8 cellular contexts compared by ENCODE assay signal in the genomic region with DNA sequence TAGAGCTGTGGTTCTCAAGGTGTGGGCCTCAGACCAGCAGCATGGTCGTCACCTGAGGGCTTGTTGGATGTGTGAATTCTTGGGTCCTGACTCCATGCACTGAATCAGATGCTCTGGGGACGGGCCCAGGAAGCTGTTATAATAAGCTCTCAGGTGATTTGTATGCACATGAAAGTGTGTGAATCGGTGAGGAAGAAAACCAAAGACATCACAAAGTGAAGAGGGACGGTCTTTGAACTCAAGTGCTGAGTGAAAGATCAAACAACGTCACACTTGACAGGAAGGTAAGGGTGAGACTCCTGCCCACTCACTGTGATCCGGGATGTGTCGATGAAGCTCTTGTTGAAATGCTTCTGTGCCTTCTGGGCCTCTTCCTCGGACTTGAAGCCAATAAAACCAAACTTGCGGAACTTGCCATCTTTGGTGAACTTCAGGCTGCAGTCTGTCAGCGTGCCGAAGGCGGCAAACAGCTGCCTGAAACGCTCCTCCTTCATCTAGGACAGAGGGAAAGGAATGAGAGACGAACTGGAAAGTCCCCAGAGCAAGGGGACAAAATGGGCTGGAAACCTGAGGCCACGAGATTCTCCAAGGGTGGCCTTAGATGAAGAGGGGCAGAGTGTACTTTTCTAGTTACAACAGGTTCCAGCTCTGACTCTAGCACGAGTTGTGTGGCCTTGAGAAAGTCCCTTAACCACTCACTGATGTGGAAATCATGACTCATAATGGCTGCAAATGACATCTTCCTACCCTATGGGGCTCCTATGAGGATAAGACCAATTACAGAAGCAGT. TPM values are rescaled to one million over a fixed set of nuclear protein-coding genes. Genes with fewer than 3 reads are reported as not detected.
DNase-seq lines count a peak whose midpoint lies in the region; ATAC-seq, FAIRE-seq and TF ChIP-seq lines count a peak whose summit lies in the region.

No MANE protein-coding gene starts in this region.

- TF ChIP-seq CTCF in HepG2 (CRISPR knock-in tag; IDR thresholded peaks at IDR 0.05) (no peak), right lobe of liver (IDR thresholded peaks at IDR 0.05) (no peak), upper lobe of left lung (IDR thresholded peaks at IDR 0.05) (no peak)

- H3K4me3 ChIP-seq in HepG2 (replicated peaks in 1 of 3; ENCODE audit: insufficient read depth in 1 of 3, low read depth in 2 of 3, low read length in 3 of 3), result no peak overlapping the region
- H3K4me3 ChIP-seq in right lobe of liver, result no peak overlapping the region
- no peak overlapping the region for H3K4me3 ChIP-seq in upper lobe of left lung

- peak overlapping the region; percentile 78 to 100 for H3K4me3 Mint-ChIP-seq in stimulated activated naive CD8-positive, alpha-beta T cell treated with anti-CD3 and anti-CD28 coated beads, Interleukin-15, amount 100 ng/mL, for 72 hours

- no peak for TF ChIP-seq RAD21 in HepG2 (CRISPR knock-in tag; IDR thresholded peaks at IDR 0.05)

- no TSS peak for BruUV-seq in HepG2 (replicated peaks; lab: Mats Ljungman, UMichigan)

- ATAC-seq in HepG2 (no peak), right lobe of liver (no peak), left lobe of liver (no peak), upper lobe of left lung (ENCODE audit: low FRiP score in 2 of 2) (no peak), GM21786 (IDR thresholded peaks at IDR 0.05; ENCODE audit: unreplicated experiment) (no peak)
- peak; percentile 87 for ATAC-seq in stimulated activated naive CD8-positive, alpha-beta T cell treated with anti-CD3 and anti-CD28 coated beads, Interleukin-15, amount 100 ng/mL, for 72 hours

- H3K9me3 ChIP-seq in HepG2 (ENCODE audit: low read length) (no peaks in the 10 kb centered on the region), right lobe of liver (no peaks in the 10 kb centered on the region), upper lobe of left lung (no peaks in the 10 kb centered on the region)

- H3K4me1 ChIP-seq in HepG2 (ENCODE audit: insufficient read depth, low read length), result peaks cover 26% of the 10 kb centered on the region
- H3K4me1 ChIP-seq in right lobe of liver, result peaks cover 0 to 11% (median 0%) of the 10 kb centered on the region in 4 donors
- H3K4me1 ChIP-seq in upper lobe of left lung, result peaks cover 10 to 21% (median 14%) of the 10 kb centered on the region in 4 donors

- H3K4me2 ChIP-seq in HepG2 (ENCODE audit: low read depth, low read length), result no peak overlapping the region

- H3K9ac ChIP-seq in HepG2 (ENCODE audit: insufficient read depth, low read depth, low read length), result no peak overlapping the region

- in situ Hi-C loops in HepG2 (cut with HindIII; ENCODE audit: extremely low pct_ligation_motif_present, low pct_unique_long_range_greater_than_20kb), result no loop called here

- H3K36me3 ChIP-seq in HepG2 (replicated peaks in 1 of 2; ENCODE audit: control insufficient read depth in 1 of 2, insufficient read depth in 2 of 2, low read length in 2 of 2) (peaks cover 36 to 57% of the 10 kb centered on the region in 2 experiments), right lobe of liver (peaks cover 0 to 38% (median 15%) of the 10 kb centered on the region in 4 donors), upper lobe of left lung (peaks cover 18 to 54% (median 52%) of the 10 kb centered on the region in 4 donors)

- no peak overlapping the region for H3K27ac ChIP-seq in HepG2 (ENCODE audit: extremely low read length, insufficient read depth, low read length)
- no peak overlapping the region for H3K27ac ChIP-seq in right lobe of liver
- no peak overlapping the region for H3K27ac ChIP-seq in epithelial cell of prostate
- H3K27ac ChIP-seq in upper lobe of left lung, result no peak overlapping the region

- peaks cover 61% of the 10 kb centered on the region for H3K4me1 Mint-ChIP-seq in stimulated activated naive CD8-positive, alpha-beta T cell treated with anti-CD3 and anti-CD28 coated beads, Interleukin-15, amount 100 ng/mL, for 72 hours

- no peaks in the 10 kb centered on the region for H3K27me3 ChIP-seq in HepG2 (ENCODE audit: control insufficient read depth in 1 of 2, insufficient read depth in 2 of 2, low read length in 2 of 2)
- no peaks in the 10 kb centered on the region for H3K27me3 ChIP-seq in right lobe of liver
- H3K27me3 ChIP-seq in upper lobe of left lung, result no peaks in the 10 kb centered on the region

- peaks cover 32% of the 10 kb centered on the region for H3K79me2 ChIP-seq in HepG2 (ENCODE audit: insufficient read depth, low read length)

- intact Hi-C loops in HepG2 (cut with micrococcal nuclease; ENCODE audit: unreplicated experiment) (no loop called here), right lobe of liver (cut with DNase I) (no loop called here)

- TF ChIP-seq EP300 in HepG2 (IDR thresholded peaks at IDR 0.05; ENCODE audit: low read depth in 2 of 2, low read length in 2 of 2), result no peak
- TF ChIP-seq EP300 in HepG2 (CRISPR knock-in tag; IDR thresholded peaks at IDR 0.05; ENCODE audit: borderline replicate concordance), result no peak
- TF ChIP-seq EP300 in upper lobe of left lung (IDR thresholded peaks at IDR 0.05), result no peak

- TF ChIP-seq POLR2A in HepG2 (IDR thresholded peaks at IDR 0.05; ENCODE audit: insufficient read depth in 1 of 2, low read depth in 2 of 2, low read length in 2 of 2) (no peak), right lobe of liver (IDR thresholded peaks at IDR 0.05) (no peak), upper lobe of left lung (IDR thresholded peaks at IDR 0.05) (no peak)

- H2AFZ ChIP-seq in HepG2 (ENCODE audit: low read length), result no peak overlapping the region

- 91% methylated on average over 16 of the region's 16 CpGs for WGBS in HepG2 (ENCODE audit: low lambda C conversion rate)
- WGBS in right lobe of liver (ENCODE audit: insufficient coverage, low coverage, low lambda C conversion rate, missing lambda C conversion rate), result 77% methylated on average over 15 of the region's 16 CpGs
- WGBS in upper lobe of left lung, 2 donors, result 79 to 82% methylated on average over 16 of the region's 16 CpGs

- POLR2A ChIA-PET in HepG2 (lab: Yijun Ruan, JAX), result no interaction called here

- H3K27ac Mint-ChIP-seq in stimulated activated naive CD8-positive, alpha-beta T cell treated with anti-CD3 and anti-CD28 coated beads, Interleukin-15, amount 100 ng/mL, for 72 hours, result peak overlapping the region; percentile 99

- no peaks in the 10 kb centered on the region for H3K27me3 Mint-ChIP-seq in stimulated activated naive CD8-positive, alpha-beta T cell treated with anti-CD3 and anti-CD28 coated beads, Interleukin-15, amount 100 ng/mL, for 72 hours

- CTCF ChIA-PET in HepG2 (lab: Yijun Ruan, JAX; ENCODE audit: low intra/inter-chr PET ratio, low total read pairs), result no interaction called here

- DNase-seq in HepG2 (ENCODE audit: low spot score) (peak; percentile 20), right lobe of liver (no peak), RPMI7951 (ENCODE audit: low read depth) (peak; percentile 23), epithelial cell of prostate (ENCODE audit: low read depth, low spot score) (peak; percentile 6), left lobe of liver (ENCODE audit: low spot score) (no peak), upper lobe of left lung (no peak)
- DNase-seq in stimulated activated naive CD8-positive, alpha-beta T cell treated with anti-CD3 and anti-CD28 coated beads, Interleukin-15, amount 100 ng/mL, for 72 hours, result peak; percentile 66 to 78

- FAIRE-seq in HepG2 (lab: Jason Lieb, UNC), result no peak

- no peaks in the 10 kb centered on the region for H4K20me1 ChIP-seq in HepG2 (ENCODE audit: insufficient read depth, low read length)

- H3K9me3 Mint-ChIP-seq in stimulated activated naive CD8-positive, alpha-beta T cell treated with anti-CD3 and anti-CD28 coated beads, Interleukin-15, amount 100 ng/mL, for 72 hours, result no peaks in the 10 kb centered on the region

TF ChIP-seq in HepG2, 621 proteins besides CTCF, POLR2A, EP300 and RAD21:
- TF ChIP-seq, protein P1, sequence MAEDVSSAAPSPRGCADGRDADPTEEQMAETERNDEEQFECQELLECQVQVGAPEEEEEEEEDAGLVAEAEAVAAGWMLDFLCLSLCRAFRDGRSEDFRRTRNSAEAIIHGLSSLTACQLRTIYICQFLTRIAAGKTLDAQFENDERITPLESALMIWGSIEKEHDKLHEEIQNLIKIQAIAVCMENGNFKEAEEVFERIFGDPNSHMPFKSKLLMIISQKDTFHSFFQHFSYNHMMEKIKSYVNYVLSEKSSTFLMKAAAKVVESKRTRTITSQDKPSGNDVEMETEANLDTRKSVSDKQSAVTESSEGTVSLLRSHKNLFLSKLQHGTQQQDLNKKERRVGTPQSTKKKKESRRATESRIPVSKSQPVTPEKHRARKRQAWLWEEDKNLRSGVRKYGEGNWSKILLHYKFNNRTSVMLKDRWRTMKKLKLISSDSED (CRISPR knock-in tag; IDR thresholded peaks at IDR 0.05), result no peak
- peak; percentile 38 for TF ChIP-seq FOSL2 (CRISPR knock-in tag; IDR thresholded peaks at IDR 0.05)
TF ChIP-seq in HepG2: peak in this region for 1.

RNA-seq across cellular contexts. Expression of a gene that starts 4.0 kb away (rescaled TPM):
- 26.5 and 32.2 TPM in 2 replicates for total RNA-seq in HepG2 (2016; rRNA removed; fragmentation: Illumina TruSeq; extraction: Trizol)
- 6.7 and 7.5 TPM in 2 replicates for total RNA-seq in HepG2 (2016; cell fraction: cytosol; rRNA removed; fragmentation: Illumina TruSeq; extraction: Trizol; ENCODE audit: low read depth)
- 24.9 and 31.0 TPM in 2 replicates for total RNA-seq in HepG2 (2016; cell fraction: insoluble cytoplasmic fraction; rRNA removed; fragmentation: Illumina TruSeq; extraction: Trizol)
- total RNA-seq in HepG2 (2016; cell fraction: membrane; rRNA removed; fragmentation: Illumina TruSeq; extraction: Trizol), result 8.3 and 8.9 TPM in 2 replicates
- total RNA-seq in HepG2 (2016; cell fraction: nucleus; rRNA removed; fragmentation: Illumina TruSeq; extraction: Trizol), result 34.8 and 41.6 TPM in 2 replicates
- polyA plus RNA-seq in HepG2 (2011; rRNA removed), result 19.3 and 22.1 TPM in 2 replicates
- polyA plus RNA-seq in HepG2 (2011; cell fraction: cytosol; rRNA removed), result 9.7 and 13.0 TPM in 2 replicates
- 84.7 and 92.9 TPM in 2 replicates for polyA plus RNA-seq in HepG2 (2011; cell fraction: nucleus; rRNA removed)
- polyA plus RNA-seq in HepG2 (2012), result 19.5 and 21.4 TPM in 2 replicates
- 2.5 and 2.9 TPM in 2 replicates for polyA plus RNA-seq in HepG2 (2016; cell fraction: cytosol; fragmentation: Illumina TruSeq; extraction: Trizol; ENCODE audit: low read depth)
- 23.1 and 25.3 TPM in 2 replicates for polyA plus RNA-seq in HepG2 (2016; cell fraction: insoluble cytoplasmic fraction; fragmentation: Illumina TruSeq; extraction: Trizol; ENCODE audit: low read depth)
- polyA plus RNA-seq in HepG2 (2016; cell fraction: membrane; fragmentation: Illumina TruSeq; extraction: Trizol; ENCODE audit: low read depth), result 4.5 and 5.7 TPM in 2 replicates
- polyA plus RNA-seq in HepG2 (2016; cell fraction: nucleus; fragmentation: Illumina TruSeq; extraction: Trizol; ENCODE audit: insufficient read depth, low read depth), result 64.2 and 66.3 TPM in 2 replicates
- 21.4 and 32.0 TPM in 2 replicates for polyA minus RNA-seq in HepG2 (2011; rRNA and poly(A)+ RNA removed; ENCODE audit: low replicate concordance)
- polyA minus RNA-seq in HepG2 (2011; cell fraction: cytosol; rRNA and poly(A)+ RNA removed), result 13.6 and 13.7 TPM in 2 replicates
- 58.7 and 59.3 TPM in 2 replicates for polyA minus RNA-seq in HepG2 (2011; cell fraction: nucleus; rRNA and poly(A)+ RNA removed)
- 10 to 100 TPM; 11.3 to 17.2 (median 14.2) TPM for total RNA-seq in right lobe of liver
- 9.7 and 12.5 TPM in 2 replicates for total RNA-seq in RPMI7951 (2014; rRNA removed; shearing (Covaris generic))
- total RNA-seq in left lobe of liver, result 13.5 TPM
- total RNA-seq in upper lobe of left lung, result 100 to 1,000 TPM in 1 of 6 donors, 10 to 100 TPM in 5; 25.5 to 131 (median 39.9) TPM

Comparison
In these comparisons a context has a peak if more than half of its experiments do, and no peak if none do; other contexts are left out.
1. DNase-seq: peak in HepG2 (single experiment), RPMI7951 (single experiment), epithelial cell of prostate (single experiment) and stimulated activated naive CD8-positive, alpha-beta T cell treated with anti-CD3 and anti-CD28 coated beads, Interleukin-15, amount 100 ng/mL, for 72 hours (2 of 2); none in right lobe of liver (0 of 3), left lobe of liver (single experiment) and upper lobe of left lung (0 of 2).